ENCODE assay signal across 11 cellular contexts in genomic region chr19:20664917-20665781, GRCh38. TPM values are rescaled to one million over a fixed set of nuclear protein-coding genes. Genes with fewer than 3 reads are reported as not detected.
DNase-seq lines count a peak whose midpoint lies in the region; ATAC-seq, FAIRE-seq and TF ChIP-seq lines count a peak whose summit lies in the region.
"Had no signal": no experiment of that assay in that cellular context is flagged by ENCODE, and none has a peak within 500 bp of the region (broad histone marks: within the 10 kb centered on the region; RNA-seq: fewer than 3 reads in every experiment).

No MANE protein-coding gene starts in this region.

- no peak overlapping the region for H3K4me2 ChIP-seq in H9 (ENCODE audit: insufficient read depth, insufficient read length, low read length)

- H3K9me3 Mint-ChIP-seq in H9 = peaks cover 3 to 5% of the 10 kb centered on the region in 2 experiments; a peak in 4 of 5 replicates
- H3K9me3 Mint-ChIP-seq in brain = peaks cover 9 to 32% (median 26%) of the 10 kb centered on the region in 5 experiments
- H3K9me3 Mint-ChIP-seq in activated CD8-positive, alpha-beta T cell treated with anti-CD3 and anti-CD28 coated beads, Interleukin-2, amount 10 ng/mL, durations not matched to agents 7 days and 5 days (ENCODE audit: insufficient read depth) = peaks cover 38% of the 10 kb centered on the region

- H3K4me1 Mint-ChIP-seq in H9 (peaks cover 7 to 19% of the 10 kb centered on the region in 2 experiments; a peak in 3 of 4 replicates), brain (peaks cover 26% of the 10 kb centered on the region)
- peaks cover 15% of the 10 kb centered on the region for H3K4me1 Mint-ChIP-seq in activated CD8-positive, alpha-beta T cell treated with anti-CD3 and anti-CD28 coated beads, Interleukin-2, amount 10 ng/mL, durations not matched to agents 7 days and 5 days (ENCODE audit: low read depth)

- H3K9me3 ChIP-seq in H9 (ENCODE audit: control insufficient read depth, low read depth, low read length) (no peaks in the 10 kb centered on the region), kidney (ENCODE audit: control insufficient read depth in 1 of 2, low read length in 2 of 2) (no peaks in the 10 kb centered on the region)
- H3K9me3 ChIP-seq: tibial nerve had no signal

- H3K27ac ChIP-seq in H9 (ENCODE audit: insufficient read length, low read depth, low read length) (no peak overlapping the region), kidney (ENCODE audit: low read depth in 2 of 2, low read length in 2 of 2) (no peak overlapping the region)
- H3K27ac ChIP-seq: tibial nerve had no signal

- H3K4ac ChIP-seq in H9 (ENCODE audit: low read depth, low read length) = no peak overlapping the region

- H3K4me3 Mint-ChIP-seq in H9 (no peak overlapping the region), brain (no peak overlapping the region)
- no peak overlapping the region for H3K4me3 Mint-ChIP-seq in activated CD8-positive, alpha-beta T cell treated with anti-CD3 and anti-CD28 coated beads, Interleukin-2, amount 10 ng/mL, durations not matched to agents 7 days and 5 days

- H3K27me3 Mint-ChIP-seq in H9 (ENCODE audit: low read depth) = no peaks in the 10 kb centered on the region
- H3K27me3 Mint-ChIP-seq in brain = peaks cover 10% of the 10 kb centered on the region
- H3K27me3 Mint-ChIP-seq in activated CD8-positive, alpha-beta T cell treated with anti-CD3 and anti-CD28 coated beads, Interleukin-2, amount 10 ng/mL, durations not matched to agents 7 days and 5 days (ENCODE audit: low read depth) = no peaks in the 10 kb centered on the region

- no peak overlapping the region for H2AFZ ChIP-seq in H9 (ENCODE audit: low read length)

- DNase-seq in H9 = peak; percentile 68
- DNase-seq in kidney = peak; percentile 74
- peak; percentile 1 for DNase-seq in stromal cell of bone marrow (ENCODE audit: low read depth)
- no peak for DNase-seq in activated CD8-positive, alpha-beta T cell treated with anti-CD3 and anti-CD28 coated beads, Interleukin-2, amount 10 ng/mL, durations not matched to agents 7 days and 5 days
- no peak for DNase-seq in lower leg skin (ENCODE audit: low spot score in 2 of 2)
- no peak for DNase-seq in NCI-H526 (lab: John Stamatoyannopoulos, UW)
- DNase-seq: NCI-H1694, occipital lobe had no signal

- H3K27me3 ChIP-seq in H9 (ENCODE audit: insufficient read depth, low read length) = no peaks in the 10 kb centered on the region
- H3K27me3 ChIP-seq: tibial nerve had no signal

- H3K4me3 ChIP-seq in kidney (ENCODE audit: low read length in 2 of 2) = peak overlapping the region in 1 of 2 donors; percentile 29
- no peak overlapping the region for H3K4me3 ChIP-seq in lower leg skin (ENCODE audit: low read depth, poor library complexity, severe bottlenecking)
- H3K4me3 ChIP-seq: tibial nerve had no signal

- H3T11ph ChIP-seq in H9 (ENCODE audit: low read length) = no peak overlapping the region

- no peak overlapping the region for H2BK5ac ChIP-seq in H9 (ENCODE audit: insufficient read length, low read length)

- H3K4me1 ChIP-seq in H9 (ENCODE audit: insufficient read depth, low read length) = no peaks in the 10 kb centered on the region
- peaks cover 0 to 5% of the 10 kb centered on the region in 2 donors for H3K4me1 ChIP-seq in kidney (ENCODE audit: control insufficient read depth in 1 of 2, insufficient read depth in 1 of 2, low read depth in 1 of 2, low read length in 2 of 2)

- peaks cover 8% of the 10 kb centered on the region; the same call in 1 of the 2 replicates for H3K79me2 ChIP-seq in H9 (ENCODE audit: insufficient read depth, low read length)

- TF ChIP-seq POLR2A in lower leg skin (IDR thresholded peaks at IDR 0.05) = no peak

- H3K18ac ChIP-seq in H9 (ENCODE audit: insufficient read length, low read depth, low read length) = no peak overlapping the region

- H3K27ac Mint-ChIP-seq in H9 (no peak overlapping the region), brain (peak overlapping the region in 3 of 5 experiments; percentile 68 to 86 (median 73))
- no peak overlapping the region for H3K27ac Mint-ChIP-seq in activated CD8-positive, alpha-beta T cell treated with anti-CD3 and anti-CD28 coated beads, Interleukin-2, amount 10 ng/mL, durations not matched to agents 7 days and 5 days

- POLR2A ChIA-PET in activated CD8-positive, alpha-beta T cell treated with anti-CD3 and anti-CD28 coated beads, Interleukin-2, amount 10 ng/mL, durations not matched to agents 7 days and 5 days (lab: Charles Lee) = interaction anchor here (1.4 kb wide), 1 partner anchor 111 kb away, joined by 4 read pairs; the partner anchor contains the start of gene ZNF66

- FAIRE-seq in kidney (lab: Jason Lieb, UNC) = no peak

- peak overlapping the region; percentile 34; the same call in 1 of the 2 replicates for H3K14ac ChIP-seq in H9 (ENCODE audit: insufficient read depth, low read length)

- no peaks in the 10 kb centered on the region for H3K79me1 ChIP-seq in H9 (ENCODE audit: insufficient read depth, low read depth, low read length, poor library complexity, severe bottlenecking)

- H3K23ac ChIP-seq in H9 (ENCODE audit: insufficient read length, low read depth, low read length) = no peak overlapping the region

- no peak for ATAC-seq in activated CD8-positive, alpha-beta T cell treated with anti-CD3 and anti-CD28 coated beads, Interleukin-2, amount 10 ng/mL, durations not matched to agents 7 days and 5 days
- no peak for ATAC-seq in HG03280 (IDR thresholded peaks at IDR 0.05; ENCODE audit: unreplicated experiment)

- intact Hi-C loops in kidney (cut with DNase I) = no loop called here
- intact Hi-C loops in lower leg skin (cut with DNase I; ENCODE audit: low total_unique reads) = no loop called here

- no peak overlapping the region for H4K8ac ChIP-seq in H9 (replicated peaks; ENCODE audit: insufficient read length, low read depth, low read length)

- no peak overlapping the region for H4K91ac ChIP-seq in H9 (ENCODE audit: insufficient read length, low read depth, low read length)

- no peak overlapping the region for H4K5ac ChIP-seq in H9 (ENCODE audit: insufficient read length, low read depth, low read length)

- no peak overlapping the region for H2AK5ac ChIP-seq in H9 (ENCODE audit: insufficient read length, low read length)

- H3K23me2 ChIP-seq in H9 (ENCODE audit: insufficient read length, low read depth, low read length, poor library complexity, severe bottlenecking) = peaks cover 4% of the 10 kb centered on the region

- H3K9ac ChIP-seq in H9 (ENCODE audit: extremely low read depth, insufficient read length, low read length) = no peak overlapping the region
- H3K9ac ChIP-seq in kidney (ENCODE audit: low read length in 2 of 2) = no peak overlapping the region

- no peak overlapping the region for H2BK15ac ChIP-seq in H9 (ENCODE audit: low read depth, low read length)

- no peak for TF ChIP-seq CTCF in H9 (conservative IDR thresholded peaks at IDR 0.05)
- TF ChIP-seq CTCF in brain (conservative IDR thresholded peaks at IDR 0.05) = no peak
- TF ChIP-seq CTCF in kidney (IDR thresholded peaks at IDR 0.05; ENCODE audit: borderline replicate concordance, extremely low read depth, insufficient read depth) = no peak
- no peak for TF ChIP-seq CTCF in lower leg skin (IDR thresholded peaks at IDR 0.05)

- H2BK120ac ChIP-seq in H9 (ENCODE audit: low read depth, low read length, poor library complexity, severe bottlenecking) = no peak overlapping the region

- H3K36me3 Mint-ChIP-seq in H9 (ENCODE audit: insufficient read depth in 1 of 3, low read depth in 3 of 3) (peaks cover 0 to 4% (median 0%) of the 10 kb centered on the region in 3 experiments; a peak in 2 of 7 replicates), brain (peaks cover 14% of the 10 kb centered on the region)
- peaks cover 32% of the 10 kb centered on the region for H3K36me3 Mint-ChIP-seq in activated CD8-positive, alpha-beta T cell treated with anti-CD3 and anti-CD28 coated beads, Interleukin-2, amount 10 ng/mL, durations not matched to agents 7 days and 5 days (ENCODE audit: low read depth)

- H2BK20ac ChIP-seq in H9 (ENCODE audit: low read depth, low read length, poor library complexity, severe bottlenecking) = no peak overlapping the region

- H4K20me1 ChIP-seq in H9 (ENCODE audit: control insufficient read depth, insufficient read depth, insufficient read length) = no peaks in the 10 kb centered on the region

- no peaks in the 10 kb centered on the region for H3K36me3 ChIP-seq in kidney (ENCODE audit: control insufficient read depth in 1 of 2, insufficient read depth in 2 of 2, low read length in 2 of 2)

- no CpG with 5 or more reads among the region's 22 CpGs for WGBS in H9 (ENCODE audit: extremely low coverage, insufficient read length, low lambda C conversion rate)
- 67 to 76% methylated on average over 20 to 22 of the region's 22 CpGs for WGBS in lower leg skin, 2 donors

- no peak overlapping the region for H2BK12ac ChIP-seq in H9 (ENCODE audit: insufficient read length, low read depth, low read length)

- CTCF ChIA-PET in activated CD8-positive, alpha-beta T cell treated with anti-CD3 and anti-CD28 coated beads, Interleukin-2, amount 10 ng/mL, durations not matched to agents 7 days and 5 days (lab: Charles Lee) = no interaction called here

- H3K56ac ChIP-seq in H9 (ENCODE audit: insufficient read length, low read depth, low read length) = no peak overlapping the region

RNA-seq across cellular contexts. Expression of gene ZNF626, which starts 3.8 kb away (rescaled TPM):
- total RNA-seq in H9 (2021) (17.5 and 18.3 TPM in 2 replicates), kidney (20.6 TPM), lower leg skin (10 to 100 TPM; 11.6 to 20.6 (median 14.0) TPM)
- polyA plus RNA-seq in brain (ENCODE audit: insufficient read depth, low read depth, low replicate concordance) (0.58 TPM), kidney (ENCODE audit: insufficient read depth, low read depth, low replicate concordance) (6.4 TPM)
- total RNA-seq in activated CD8-positive, alpha-beta T cell treated with anti-CD3 and anti-CD28 coated beads, Interleukin-2, amount 10 ng/mL, durations not matched to agents 7 days and 5 days = 1 to 10 TPM; 7.0 to 9.1 TPM

Comparison
In these comparisons a context has a peak if more than half of its experiments do, and no peak if none do; other contexts are left out.
1. DNase-seq: peak in H9 (single experiment), kidney (single experiment) and stromal cell of bone marrow (single experiment); none in activated CD8-positive, alpha-beta T cell treated with anti-CD3 and anti-CD28 coated beads, Interleukin-2, amount 10 ng/mL, durations not matched to agents 7 days and 5 days (single experiment), lower leg skin (0 of 2) and NCI-H526 (0 of 2).
2. H3K27ac Mint-ChIP-seq: peak in brain (3 of 5); none in H9 (0 of 3) and activated CD8-positive, alpha-beta T cell treated with anti-CD3 and anti-CD28 coated beads, Interleukin-2, amount 10 ng/mL, durations not matched to agents 7 days and 5 days (single experiment).